1 cellular context compared by ENCODE assay signal in the genomic region with DNA sequence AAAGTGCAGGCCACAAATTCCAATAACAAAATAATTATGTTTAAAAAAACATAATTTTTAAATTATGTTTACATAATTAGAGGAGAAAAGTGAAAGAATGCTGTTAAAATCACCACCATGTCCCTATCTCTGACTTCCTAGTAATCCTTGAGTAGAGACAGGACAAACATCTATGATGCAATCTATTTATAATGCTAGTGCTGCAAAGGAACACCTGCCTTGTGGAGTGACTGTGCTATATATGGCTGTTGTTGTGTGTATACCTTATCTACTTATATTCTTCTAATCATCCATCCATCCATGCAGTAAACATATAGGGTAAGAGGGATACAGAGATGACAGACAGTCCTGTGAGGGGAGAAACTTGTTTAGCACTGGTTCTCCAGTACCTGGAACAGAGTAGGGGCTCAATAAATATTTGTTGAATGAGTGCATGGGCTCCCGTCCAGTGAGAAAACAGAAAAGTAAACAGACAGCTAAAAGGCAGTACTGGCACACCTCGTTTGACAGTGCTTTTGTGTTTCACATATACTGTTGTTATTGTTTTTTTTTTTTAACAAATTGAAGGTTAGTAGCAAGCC.
TF ChIP-seq lines count a peak whose summit lies in the region.

No MANE protein-coding gene starts in this region.

TF ChIP-seq in liver, 16 proteins besides CTCF, POLR2A, EP300 and RAD21 (continued from another document):
- TF ChIP-seq, protein P1, sequence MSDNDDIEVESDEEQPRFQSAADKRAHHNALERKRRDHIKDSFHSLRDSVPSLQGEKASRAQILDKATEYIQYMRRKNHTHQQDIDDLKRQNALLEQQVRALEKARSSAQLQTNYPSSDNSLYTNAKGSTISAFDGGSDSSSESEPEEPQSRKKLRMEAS (IDR thresholded peaks at IDR 0.05), result no peak
- TF ChIP-seq EGR1 (IDR thresholded peaks at IDR 0.05; ENCODE audit: low read depth in 2 of 2), result no peak
